In genomic region chr7:133345690-133346421, GRCh38 we compare ENCODE assay signal across 2 cellular contexts.
TF ChIP-seq lines count a peak whose summit lies in the region.

No MANE protein-coding gene starts in this region.

TF ChIP-seq in GM23338, 12 proteins besides CTCF, POLR2A, EP300 and RAD21:
- TF ChIP-seq ZNF114 (CRISPR knock-in tag; IDR thresholded peaks at IDR 0.05) = no peak
- no peak for TF ChIP-seq ETS1 (IDR thresholded peaks at IDR 0.05)
- no peak for TF ChIP-seq REST (IDR thresholded peaks at IDR 0.05; ENCODE audit: unreplicated experiment)
TF ChIP-seq in GM23338: peak in this region for 0.

TF ChIP-seq in H1, 55 proteins besides CTCF, POLR2A, EP300 and RAD21:
- TF ChIP-seq TBP (IDR thresholded peaks at IDR 0.05; ENCODE audit: low read depth, low read length) (no peak), ATF3 (IDR thresholded peaks at IDR 0.05; ENCODE audit: insufficient read depth, low read depth, low read length) (no peak), CHD7 (IDR thresholded peaks at IDR 0.05; ENCODE audit: insufficient replicate concordance, low read length) (peak; percentile 66), HDAC2 (IDR thresholded peaks at IDR 0.05; ENCODE audit: borderline replicate concordance in 1 of 2, low read depth in 2 of 2, low read length in 2 of 2) (peak in 1 of 2 experiments; percentile 3; a peak in 2 of 4 replicates), SIX5 (IDR thresholded peaks at IDR 0.05; ENCODE audit: low read depth, low read length) (no peak)
